Comparison of ENCODE assay signal across 20 cellular contexts in the genomic region with DNA sequence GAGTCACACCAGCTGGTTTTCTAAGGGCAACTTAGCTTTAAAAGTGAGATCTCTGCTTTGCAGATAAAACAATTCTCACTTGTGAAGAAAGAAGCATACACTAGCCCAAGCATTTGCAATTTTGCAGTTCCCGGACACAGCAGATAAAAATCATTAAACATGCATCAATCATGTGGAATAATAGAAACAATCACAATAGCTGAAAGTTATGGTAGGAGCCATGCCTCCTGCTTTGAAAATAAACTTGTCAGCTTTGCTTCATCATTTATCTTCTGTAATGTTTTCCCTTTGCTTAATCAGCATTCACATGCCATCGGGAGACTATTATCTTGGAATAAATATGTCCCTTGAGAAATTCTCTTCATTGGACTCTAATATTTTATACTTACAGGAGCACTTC.
DNase-seq lines count a peak whose midpoint lies in the region; ATAC-seq and TF ChIP-seq lines count a peak whose summit lies in the region.
"Had no signal": no experiment of that assay in that cellular context is flagged by ENCODE, and none has a peak within 500 bp of the region (broad histone marks: within the 10 kb centered on the region; RNA-seq: fewer than 3 reads in every experiment).

No MANE protein-coding gene starts in this region.

- intact Hi-C loops in gastrocnemius medialis (cut with DNase I; ENCODE audit: low total_unique reads) = no loop called here

- in situ Hi-C loops in gastrocnemius medialis (cut with MboI; ENCODE audit: low sequenced_read_pairs in 4 of 4) = no loop called here

- no peak for TF ChIP-seq CTCF in endodermal cell (conservative IDR thresholded peaks at IDR 0.05)
- TF ChIP-seq CTCF in nephron (IDR thresholded peaks at IDR 0.05; ENCODE audit: unreplicated experiment in 3 of 3) = no peak
- TF ChIP-seq CTCF in gastrocnemius medialis (IDR thresholded peaks at IDR 0.05 in 4 of 5, conservative IDR thresholded peaks at IDR 0.05 in 1 of 5) = no peak

- CTCF ChIA-PET in HEK293T (lab: Yijun Ruan, JAX) = interaction anchor here (1.3 kb wide), 1 partner anchor 109 kb away, joined by 4 read pairs; no protein-coding TSS in a partner anchor

- H3K36me3 ChIP-seq in endodermal cell (ENCODE audit: control insufficient read depth, insufficient read depth, low read length) (no peaks in the 10 kb centered on the region), gastrocnemius medialis (no peaks in the 10 kb centered on the region)

- H3K27ac ChIP-seq in endodermal cell (ENCODE audit: low read depth, low read length) (peak overlapping the region; percentile 41), gastrocnemius medialis (no peak overlapping the region)
- H3K27ac ChIP-seq: RWPE1 had no signal

- TF ChIP-seq POLR2A in gastrocnemius medialis (IDR thresholded peaks at IDR 0.05) = no peak

- H3K27me3 Mint-ChIP-seq in endodermal cell (ENCODE audit: insufficient read depth) = no peaks in the 10 kb centered on the region
- H3K27me3 Mint-ChIP-seq in nephron (ENCODE audit: low read depth) = peaks cover 4% of the 10 kb centered on the region

- H3K27me3 ChIP-seq in endodermal cell (ENCODE audit: control insufficient read depth, insufficient read depth, low read length, poor library complexity, severe bottlenecking) = no peaks in the 10 kb centered on the region
- no peaks in the 10 kb centered on the region for H3K27me3 ChIP-seq in gastrocnemius medialis

- H3K9me3 Mint-ChIP-seq in endodermal cell (no peaks in the 10 kb centered on the region), nephron (peaks cover 6% of the 10 kb centered on the region)
- H3K9me3 Mint-ChIP-seq in activated naive CD4-positive, alpha-beta T cell treated with anti-CD3 and anti-CD28 coated beads, Interleukin-2, amount 50 U/mL, for 72 hours = peaks cover 7% of the 10 kb centered on the region in 2 donors

- no peak overlapping the region for H3K9ac ChIP-seq in endodermal cell (ENCODE audit: extremely low read depth, low read length, poor library complexity, severe bottlenecking)

- H3K4me3 Mint-ChIP-seq in endodermal cell (no peak overlapping the region), nephron (no peak overlapping the region)
- H3K4me3 Mint-ChIP-seq: HFFc6 had no signal

- H3K4me1 Mint-ChIP-seq in endodermal cell (peaks cover 12% of the 10 kb centered on the region), nephron (peaks cover 23% of the 10 kb centered on the region)

- H3K4me3 ChIP-seq in endodermal cell (ENCODE audit: low read length) (no peak overlapping the region), gastrocnemius medialis (no peak overlapping the region)

- H3K9me3 ChIP-seq in endodermal cell (ENCODE audit: control insufficient read depth, low read length) (no peaks in the 10 kb centered on the region), gastrocnemius medialis (no peaks in the 10 kb centered on the region)

- H3K27ac Mint-ChIP-seq in endodermal cell (no peak overlapping the region), nephron (peak overlapping the region; percentile 26 to 92 (median 60))
- no peak overlapping the region for H3K27ac Mint-ChIP-seq in activated naive CD4-positive, alpha-beta T cell treated with anti-CD3 and anti-CD28 coated beads, Interleukin-2, amount 50 U/mL, for 72 hours
- H3K27ac Mint-ChIP-seq: HFFc6 had no signal

- WGBS in endodermal cell (ENCODE audit: insufficient coverage in 1 of 2, insufficient read length in 1 of 2), 2 experiments = 78 to 90% methylated on average over 2 of the region's 2 CpGs

- H3K4me1 ChIP-seq in endodermal cell (ENCODE audit: control insufficient read depth, insufficient read depth, low read length) (no peaks in the 10 kb centered on the region), gastrocnemius medialis (no peaks in the 10 kb centered on the region)

- DNase-seq in HEK293T (ENCODE audit: extremely low spot score) (no peak), endodermal cell (no peak), HuH-7 (ENCODE audit: low spot score) (no peak), gastrocnemius medialis (no peak), 8988T (no peak)
- DNase-seq in activated naive CD4-positive, alpha-beta T cell treated with anti-CD3 and anti-CD28 coated beads, Interleukin-2, amount 50 U/mL, for 72 hours (ENCODE audit: low spot score in 2 of 2) = no peak
- DNase-seq: ACHN, DMS153, DND-41, H7, HFFc6, NCI-H1048, NCI-H1417, NCI-H1694, NCI-H2029 treated with DMSO at 0.1 percent for 48 hours, NCI-H446 treated with DMSO at 0.1 percent for 48 hours, NCI-H526, SHP77 had no signal

- no peaks in the 10 kb centered on the region for H3K36me3 Mint-ChIP-seq in endodermal cell (ENCODE audit: low read depth)
- H3K36me3 Mint-ChIP-seq in nephron (ENCODE audit: low read depth) = no peaks in the 10 kb centered on the region
- H3K36me3 Mint-ChIP-seq in activated naive CD4-positive, alpha-beta T cell treated with anti-CD3 and anti-CD28 coated beads, Interleukin-2, amount 50 U/mL, for 72 hours = peaks cover 7 to 8% of the 10 kb centered on the region in 2 donors

- POLR2A ChIA-PET in HEK293T (lab: Yijun Ruan, JAX) = interaction anchor here (0.8 kb wide), 1 partner anchor 60 kb away, joined by 4 read pairs; the partner anchor contains the start of gene DAB2

- no peak for ATAC-seq in gastrocnemius medialis
- ATAC-seq in activated naive CD4-positive, alpha-beta T cell treated with anti-CD3 and anti-CD28 coated beads, Interleukin-2, amount 50 U/mL, for 72 hours = no peak

TF ChIP-seq in HEK293T, 16 proteins besides CTCF, POLR2A, EP300 and RAD21:
- TF ChIP-seq NFRKB (IDR thresholded peaks at IDR 0.05) (no peak), ELF4 (IDR thresholded peaks at IDR 0.05) (no peak), CTBP1 (IDR thresholded peaks at IDR 0.05; ENCODE audit: borderline replicate concordance) (no peak), LEF1 (IDR thresholded peaks at IDR 0.05; ENCODE audit: borderline replicate concordance) (no peak), ARNT (IDR thresholded peaks at IDR 0.05) (no peak), TARDBP (IDR thresholded peaks at IDR 0.05) (no peak)
- TF ChIP-seq, protein P1, sequence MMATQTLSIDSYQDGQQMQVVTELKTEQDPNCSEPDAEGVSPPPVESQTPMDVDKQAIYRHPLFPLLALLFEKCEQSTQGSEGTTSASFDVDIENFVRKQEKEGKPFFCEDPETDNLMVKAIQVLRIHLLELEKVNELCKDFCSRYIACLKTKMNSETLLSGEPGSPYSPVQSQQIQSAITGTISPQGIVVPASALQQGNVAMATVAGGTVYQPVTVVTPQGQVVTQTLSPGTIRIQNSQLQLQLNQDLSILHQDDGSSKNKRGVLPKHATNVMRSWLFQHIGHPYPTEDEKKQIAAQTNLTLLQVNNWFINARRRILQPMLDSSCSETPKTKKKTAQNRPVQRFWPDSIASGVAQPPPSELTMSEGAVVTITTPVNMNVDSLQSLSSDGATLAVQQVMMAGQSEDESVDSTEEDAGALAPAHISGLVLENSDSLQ (IDR thresholded peaks at IDR 0.05) = peak; percentile 24; the same call in 1 of the 2 replicates

Comparison
In these comparisons a context has a peak if more than half of its experiments do, and no peak if none do; other contexts are left out.
1. H3K27ac Mint-ChIP-seq: peak in nephron (3 of 3); none in endodermal cell (single experiment) and activated naive CD4-positive, alpha-beta T cell treated with anti-CD3 and anti-CD28 coated beads, Interleukin-2, amount 50 U/mL, for 72 hours (0 of 2).